18 cellular contexts compared by ENCODE assay signal in the genomic region with DNA sequence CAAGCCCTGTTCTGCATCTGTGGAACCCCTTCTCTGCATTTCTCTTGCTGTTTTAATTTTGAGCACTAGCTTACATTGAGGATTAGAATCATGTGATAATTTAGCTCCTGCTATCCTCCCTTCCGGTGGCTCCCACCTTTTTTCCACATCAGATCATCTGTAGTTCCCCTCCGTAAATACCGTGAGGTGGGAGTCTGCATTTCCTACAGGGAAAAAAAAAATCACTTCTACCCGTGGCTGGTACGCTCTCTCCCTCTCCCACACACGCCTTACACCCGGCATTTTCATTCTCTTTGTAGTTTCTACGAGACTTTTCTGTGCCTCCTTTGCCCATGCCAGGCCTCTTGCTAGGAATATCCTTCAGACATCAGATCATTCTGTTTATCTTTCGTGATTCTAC. TPM values are rescaled to one million over a fixed set of nuclear protein-coding genes. Genes with fewer than 3 reads are reported as not detected.
"Had no signal": no experiment of that assay in that cellular context is flagged by ENCODE, and none has a peak within 500 bp of the region (broad histone marks: within the 10 kb centered on the region; RNA-seq: fewer than 3 reads in every experiment).

No MANE protein-coding gene starts in this region.

- H3K4me3 Mint-ChIP-seq: activated CD8-positive, alpha-beta T cell treated with anti-CD3 and anti-CD28 coated beads for 36 hours; immature natural killer cell; stimulated activated naive B cell treated with anti-CD40 and anti-IgM and Interleukin-4, amounts not matched to agents 10 μg/mL and 1 μg/mL and 100 μg/mL, for 72 hours had no signal

- FAIRE-seq: astrocyte, bronchial epithelial cell, frontal cortex had no signal

- ATAC-seq: activated CD4-positive, CD25-positive, alpha-beta regulatory T cell treated with anti-CD3 and anti-CD28 coated beads, Interleukin-2, amount 50 U/mL, for 24 hours; activated CD8-positive, alpha-beta T cell treated with anti-CD3 and anti-CD28 coated beads for 36 hours; left colon; stimulated activated naive B cell treated with anti-CD40 and anti-IgM and Interleukin-4, amounts not matched to agents 10 μg/mL and 1 μg/mL and 100 μg/mL, for 72 hours had no signal

- H3K9me3 Mint-ChIP-seq: activated CD8-positive, alpha-beta T cell treated with anti-CD3 and anti-CD28 coated beads for 36 hours; activated T-helper 2 cell treated with anti-CD3 and anti-CD28 coated beads, Interferon-gamma antibody, Interleukin-2, Interleukin-4, amounts not matched to agents 10 μg/mL and 5 μg/mL and 100 μg/mL, durations not matched to agents 14 hours and 24 hours and 36 hours; immature natural killer cell; stimulated activated naive B cell treated with anti-CD40 and anti-IgM and Interleukin-4, amounts not matched to agents 10 μg/mL and 1 μg/mL and 100 μg/mL, for 72 hours had no signal

- H3K4me1 Mint-ChIP-seq: immature natural killer cell; stimulated activated naive B cell treated with anti-CD40 and anti-IgM and Interleukin-4, amounts not matched to agents 10 μg/mL and 1 μg/mL and 100 μg/mL, for 72 hours had no signal

- DNase-seq: activated CD8-positive, alpha-beta T cell treated with anti-CD3 and anti-CD28 coated beads for 36 hours; dermis blood vessel endothelial cell; immature natural killer cell; left colon; midbrain; retina; SHP77 treated with DMSO at 0.1 percent for 48 hours; stimulated activated naive B cell treated with anti-CD40 and anti-IgM and Interleukin-4, amounts not matched to agents 10 μg/mL and 1 μg/mL and 100 μg/mL, for 72 hours; T-helper 2 cell; thyroid gland had no signal

- H3K27me3 Mint-ChIP-seq: activated CD8-positive, alpha-beta T cell treated with anti-CD3 and anti-CD28 coated beads for 36 hours; stimulated activated naive B cell treated with anti-CD40 and anti-IgM and Interleukin-4, amounts not matched to agents 10 μg/mL and 1 μg/mL and 100 μg/mL, for 72 hours had no signal

- H3K27ac Mint-ChIP-seq: activated CD8-positive, alpha-beta T cell treated with anti-CD3 and anti-CD28 coated beads for 36 hours; activated T-helper 2 cell treated with anti-CD3 and anti-CD28 coated beads, Interferon-gamma antibody, Interleukin-2, Interleukin-4, amounts not matched to agents 10 μg/mL and 5 μg/mL and 100 μg/mL, durations not matched to agents 14 hours and 24 hours and 36 hours; immature natural killer cell; stimulated activated naive B cell treated with anti-CD40 and anti-IgM and Interleukin-4, amounts not matched to agents 10 μg/mL and 1 μg/mL and 100 μg/mL, for 72 hours had no signal

RNA-seq across cellular contexts. Expression of gene OCM, which starts 41.8 kb away (rescaled TPM):
- total RNA-seq: activated CD8-positive, alpha-beta T cell treated with anti-CD3 and anti-CD28 coated beads for 36 hours; activated T-helper 2 cell treated with anti-CD3 and anti-CD28 coated beads, Interferon-gamma antibody, Interleukin-2, Interleukin-4, amounts not matched to agents 10 μg/mL and 5 μg/mL and 100 μg/mL, durations not matched to agents 14 hours and 24 hours and 36 hours; astrocyte; bronchial epithelial cell; cerebellum; dermis blood vessel endothelial cell; frontal cortex; left colon; lung; thyroid gland; urinary bladder had no signal
